Comparison of ENCODE assay signal across 14 cellular contexts in genomic region chr2:191612496-191612895, GRCh38.
A peak's percentile ranks its signal among the peaks of the same experiment; 100 is the strongest.
DNase-seq lines count a peak whose midpoint lies in the region; ATAC-seq, FAIRE-seq and TF ChIP-seq lines count a peak whose summit lies in the region.
"Had no signal": no experiment of that assay in that cellular context is flagged by ENCODE, and none has a peak within 500 bp of the region (broad histone marks: within the 10 kb centered on the region; RNA-seq: fewer than 3 reads in every experiment).

No MANE protein-coding gene starts in this region.

- H2BK15ac ChIP-seq in mesenchymal stem cell (ENCODE audit: low read depth, poor library complexity, severe bottlenecking): no peak overlapping the region

- H4K8ac ChIP-seq in mesenchymal stem cell (ENCODE audit: low read length): no peak overlapping the region

- no peaks in the 10 kb centered on the region for H3K9me3 ChIP-seq in mesenchymal stem cell (ENCODE audit: control insufficient read depth, low read length)

- H2BK120ac ChIP-seq in mesenchymal stem cell (ENCODE audit: low read depth, low read length): no peak overlapping the region

- 0% methylated on average over 1 of the region's 1 CpG for WGBS in mesenchymal stem cell

- no peak overlapping the region for H2AFZ ChIP-seq in mesenchymal stem cell (ENCODE audit: low read depth, low read length)

- H2AK5ac ChIP-seq in mesenchymal stem cell (ENCODE audit: low read length, severe bottlenecking): no peak overlapping the region

- H4K91ac ChIP-seq in mesenchymal stem cell (ENCODE audit: low read length): no peak overlapping the region

- H3K4me1 ChIP-seq in mesenchymal stem cell (ENCODE audit: control insufficient read depth, insufficient read depth, low read depth, low read length): no peaks in the 10 kb centered on the region

- DNase-seq in AG08395 (ENCODE audit: low spot score): peak; percentile 77
- peak; percentile 46 for DNase-seq in HTR-8/SVneo (ENCODE audit: insufficient read length, low spot score)
- peak; percentile 97 for DNase-seq in bronchial epithelial cell (ENCODE audit: low read depth)
- peak; percentile 81 for DNase-seq in mesenchymal stem cell
- no peak for DNase-seq in C1 segment of cervical spinal cord (lab: John Stamatoyannopoulos, UW)
- DNase-seq in nephron progenitor cell: no peak
- no peak for DNase-seq in activated naive CD4-positive, alpha-beta T cell treated with Interleukin-2 at 50 U/mL for 16 hours
- DNase-seq: activated CD8-positive, alpha-beta T cell treated with anti-CD3 and anti-CD28 coated beads for 36 hours; activated naive CD4-positive, alpha-beta T cell treated with anti-CD3 and anti-CD28 coated beads, Interleukin-2, amount 10 ng/mL, durations not matched to agents 7 days and 5 days; effector memory CD8-positive, alpha-beta T cell; NCI-H1105 treated with DMSO at 0.1 percent for 48 hours had no signal

- TF ChIP-seq CTCF in bronchial epithelial cell (IDR thresholded peaks at IDR 0.05; ENCODE audit: insufficient read depth, low read length, severe bottlenecking): no peak
- TF ChIP-seq CTCF in nephron progenitor cell (IDR thresholded peaks at IDR 0.05): no peak

- no peaks in the 10 kb centered on the region for H3K79me1 ChIP-seq in mesenchymal stem cell (replicated peaks; ENCODE audit: low read length, poor library complexity, severe bottlenecking)

- H3K18ac ChIP-seq in mesenchymal stem cell (ENCODE audit: low read depth in 1 of 2, low read length in 2 of 2): no peak overlapping the region

- peak; percentile 82 for FAIRE-seq in HTR-8/SVneo (lab: Jason Lieb, UNC)
- FAIRE-seq in bronchial epithelial cell (lab: Jason Lieb, UNC): no peak

- no peaks in the 10 kb centered on the region for H3K36me3 Mint-ChIP-seq in nephron progenitor cell (ENCODE audit: low read depth)

- peak overlapping the region; percentile 69 for H3K27ac ChIP-seq in mesenchymal stem cell (ENCODE audit: low read length, poor library complexity, severe bottlenecking)
- H3K27ac ChIP-seq: C4-2B had no signal

- no peak for ATAC-seq in GM21515 (IDR thresholded peaks at IDR 0.05; ENCODE audit: unreplicated experiment)
- ATAC-seq: activated CD8-positive, alpha-beta T cell treated with anti-CD3 and anti-CD28 coated beads for 36 hours; effector memory CD8-positive, alpha-beta T cell had no signal

- no peaks in the 10 kb centered on the region for H3K36me3 ChIP-seq in bronchial epithelial cell (ENCODE audit: control insufficient read depth, insufficient read depth, low read length)
- H3K36me3 ChIP-seq in mesenchymal stem cell (ENCODE audit: control insufficient read depth in 1 of 2, insufficient read depth in 2 of 2, low read depth in 1 of 2, low read length in 2 of 2): no peaks in the 10 kb centered on the region

- peak overlapping the region; percentile 75 for H3K9ac ChIP-seq in mesenchymal stem cell (ENCODE audit: low read length)

- no peak overlapping the region for H2BK5ac ChIP-seq in mesenchymal stem cell (ENCODE audit: low read depth, low read length, poor library complexity, severe bottlenecking)

- H3K4me1 Mint-ChIP-seq in nephron progenitor cell: no peaks in the 10 kb centered on the region

- no peak overlapping the region for H3K4me2 ChIP-seq in mesenchymal stem cell (ENCODE audit: low read length, poor library complexity, severe bottlenecking)

- H2BK12ac ChIP-seq in mesenchymal stem cell (ENCODE audit: low read length in 2 of 2): no peak overlapping the region

- no peak overlapping the region for H3K23ac ChIP-seq in mesenchymal stem cell (ENCODE audit: low read length in 2 of 2)

- no peak overlapping the region for H3K4me3 Mint-ChIP-seq in nephron progenitor cell
- H3K4me3 Mint-ChIP-seq: activated CD8-positive, alpha-beta T cell treated with anti-CD3 and anti-CD28 coated beads for 36 hours; activated naive CD4-positive, alpha-beta T cell treated with anti-CD3 and anti-CD28 coated beads, Interleukin-2, amount 10 ng/mL, durations not matched to agents 7 days and 5 days; effector memory CD8-positive, alpha-beta T cell; T-helper 1 cell treated with Interleukin-12 subunit alpha and Interleukin-12 subunit beta and Interleukin-4 antibody, amounts not matched to agents 30 μg/mL and 1 μg/mL, for 36 hours had no signal

- H3K14ac ChIP-seq in mesenchymal stem cell (ENCODE audit: low read length in 2 of 2): no peak overlapping the region

- H3K27me3 Mint-ChIP-seq in nephron progenitor cell (ENCODE audit: low read depth, poor library complexity): peaks cover 3% of the 10 kb centered on the region
- H3K27me3 Mint-ChIP-seq: activated CD8-positive, alpha-beta T cell treated with anti-CD3 and anti-CD28 coated beads for 36 hours; effector memory CD8-positive, alpha-beta T cell had no signal

- H3K27me3 ChIP-seq in bronchial epithelial cell (ENCODE audit: control insufficient read depth, insufficient read depth, low read length): no peaks in the 10 kb centered on the region
- H3K27me3 ChIP-seq in mesenchymal stem cell (ENCODE audit: control insufficient read depth in 1 of 2, insufficient read depth in 1 of 2, low read length in 2 of 2): no peaks in the 10 kb centered on the region

- H3K4me3 ChIP-seq in bronchial epithelial cell (ENCODE audit: low read depth, low read length) (no peak overlapping the region), mesenchymal stem cell (ENCODE audit: insufficient read depth in 1 of 2, low read depth in 1 of 2, low read length in 2 of 2) (no peak overlapping the region)

- H3K9me3 Mint-ChIP-seq in nephron progenitor cell: no peaks in the 10 kb centered on the region
- H3K9me3 Mint-ChIP-seq: activated CD8-positive, alpha-beta T cell treated with anti-CD3 and anti-CD28 coated beads for 36 hours; activated naive CD4-positive, alpha-beta T cell treated with anti-CD3 and anti-CD28 coated beads, Interleukin-2, amount 10 ng/mL, durations not matched to agents 7 days and 5 days; effector memory CD8-positive, alpha-beta T cell; T-helper 1 cell treated with Interleukin-12 subunit alpha and Interleukin-12 subunit beta and Interleukin-4 antibody, amounts not matched to agents 30 μg/mL and 1 μg/mL, for 36 hours had no signal

- H3K27ac Mint-ChIP-seq in nephron progenitor cell: no peak overlapping the region
- H3K27ac Mint-ChIP-seq: activated CD8-positive, alpha-beta T cell treated with anti-CD3 and anti-CD28 coated beads for 36 hours; activated naive CD4-positive, alpha-beta T cell treated with anti-CD3 and anti-CD28 coated beads, Interleukin-2, amount 10 ng/mL, durations not matched to agents 7 days and 5 days; effector memory CD8-positive, alpha-beta T cell; T-helper 1 cell treated with Interleukin-12 subunit alpha and Interleukin-12 subunit beta and Interleukin-4 antibody, amounts not matched to agents 30 μg/mL and 1 μg/mL, for 36 hours had no signal

- H3K4ac ChIP-seq in mesenchymal stem cell (ENCODE audit: low read depth in 1 of 2, low read length in 2 of 2): no peak overlapping the region

Comparison
In these comparisons a context has a peak if more than half of its experiments do, and no peak if none do; other contexts are left out.
1. DNase-seq: peak in AG08395 (single experiment), HTR-8/SVneo (single experiment), bronchial epithelial cell (single experiment) and mesenchymal stem cell (single experiment); none in C1 segment of cervical spinal cord (0 of 14), nephron progenitor cell (single experiment) and activated naive CD4-positive, alpha-beta T cell treated with Interleukin-2 at 50 U/mL for 16 hours (single experiment).